26 cellular contexts compared by ENCODE assay signal in genomic region chr11:117616979-117617378, GRCh38.
DNase-seq lines count a peak whose midpoint lies in the region; ATAC-seq, FAIRE-seq and TF ChIP-seq lines count a peak whose summit lies in the region.
"Had no signal": no experiment of that assay in that cellular context is flagged by ENCODE, and none has a peak within 500 bp of the region (broad histone marks: within the 10 kb centered on the region; RNA-seq: fewer than 3 reads in every experiment).

No MANE protein-coding gene starts in this region.

- H4K91ac ChIP-seq in H1 (replicated peaks; ENCODE audit: insufficient read length, low read length): no peak overlapping the region

- no peak overlapping the region for H3K18ac ChIP-seq in H1 (ENCODE audit: extremely low read depth, low read length)

- H3K4me1 ChIP-seq in HepG2 (ENCODE audit: insufficient read depth, low read length): no peaks in the 10 kb centered on the region
- H3K4me1 ChIP-seq in right lobe of liver: no peaks in the 10 kb centered on the region
- peaks cover 0 to 25% (median 20%) of the 10 kb centered on the region in 4 experiments; a peak in 5 of 7 replicates for H3K4me1 ChIP-seq in H1 (replicated peaks in 1 of 4; ENCODE audit: control insufficient read depth in 3 of 4, insufficient read depth in 4 of 4, low read length in 3 of 4)
- H3K4me1 ChIP-seq in sigmoid colon: no peaks in the 10 kb centered on the region
- no peaks in the 10 kb centered on the region for H3K4me1 ChIP-seq in upper lobe of right lung
- H3K4me1 ChIP-seq in adrenal gland (replicated peaks in 1 of 2): no peaks in the 10 kb centered on the region
- H3K4me1 ChIP-seq: BE2C had no signal

- no peak overlapping the region for H2BK120ac ChIP-seq in H1 (replicated peaks; ENCODE audit: low read depth, low read length)

- H3K79me2 ChIP-seq in HepG2 (ENCODE audit: insufficient read depth, low read length) (no peaks in the 10 kb centered on the region), H1 (ENCODE audit: control insufficient read depth in 1 of 2, insufficient read depth in 2 of 2, low read length in 2 of 2) (no peaks in the 10 kb centered on the region)

- H2BK12ac ChIP-seq in H1 (ENCODE audit: low read depth, low read length): no peak overlapping the region

- CTCF ChIA-PET in HepG2 (lab: Yijun Ruan, JAX; ENCODE audit: low intra/inter-chr PET ratio, low total read pairs) (no interaction called here), H1 (lab: Charles Lee; ENCODE audit: partially characterized antibody) (interaction anchor here (0.8 to 11.2 kb wide), 10 partner anchors 9 to 190 kb away, joined by 3 to 142 read pairs (median 14); no protein-coding TSS in a partner anchor)

- no peak overlapping the region for H3K23ac ChIP-seq in H1 (ENCODE audit: insufficient read length)

- no peak overlapping the region for H2BK15ac ChIP-seq in H1 (ENCODE audit: low read length)

- H4K20me1 ChIP-seq in HepG2 (ENCODE audit: insufficient read depth, low read length) (no peaks in the 10 kb centered on the region), H1 (replicated peaks in 1 of 2; ENCODE audit: control insufficient read depth in 1 of 2, insufficient read depth in 2 of 2, low read length in 2 of 2) (no peaks in the 10 kb centered on the region)
- H4K20me1 ChIP-seq: BLaER1 had no signal

- no peak overlapping the region for H3K4me3 ChIP-seq in HepG2 (replicated peaks in 1 of 3; ENCODE audit: insufficient read depth in 1 of 3, low read depth in 2 of 3, low read length in 3 of 3)
- H3K4me3 ChIP-seq in right lobe of liver: no peak overlapping the region
- H3K4me3 ChIP-seq in H1 (ENCODE audit: extremely low read depth in 1 of 4, insufficient read depth in 2 of 4, low read depth in 3 of 4, low read length in 4 of 4): no peak overlapping the region
- no peak overlapping the region for H3K4me3 ChIP-seq in sigmoid colon
- H3K4me3 ChIP-seq in upper lobe of right lung: no peak overlapping the region
- no peak overlapping the region for H3K4me3 ChIP-seq in adrenal gland
- H3K4me3 ChIP-seq: BLaER1, GM12878 had no signal

- DNase-seq in HepG2 (ENCODE audit: low spot score) (no peak), right lobe of liver (no peak), H1 (ENCODE audit: low read depth in 1 of 2, low spot score in 2 of 2) (no peak), sigmoid colon (peak; percentile 10), upper lobe of right lung (peak; percentile 13), adrenal gland (no peak)
- DNase-seq: 8988T; ACHN; BE2C; C1 segment of cervical spinal cord; CD4-positive, alpha-beta memory T cell; CD4-positive, CD25-positive, alpha-beta regulatory T cell; CD8-positive, alpha-beta memory T cell; COR-L47; DMS 273 treated with DMSO at 0.1 percent for 48 hours; DMS153; DND-41; EL; GDM1 had no signal

- H3K27me3 ChIP-seq in HepG2 (ENCODE audit: control insufficient read depth in 1 of 2, insufficient read depth in 2 of 2, low read length in 2 of 2): no peaks in the 10 kb centered on the region; a peak in 2 of 5 replicates
- H3K27me3 ChIP-seq in right lobe of liver: no peaks in the 10 kb centered on the region
- H3K27me3 ChIP-seq in H1 (replicated peaks in 1 of 4; ENCODE audit: control insufficient read depth in 3 of 4, extremely low read depth in 1 of 4, insufficient read depth in 3 of 4, low read length in 3 of 4): peaks cover 0 to 2% (median 1%) of the 10 kb centered on the region in 4 experiments; a peak in 1 of 7 replicates
- no peaks in the 10 kb centered on the region for H3K27me3 ChIP-seq in sigmoid colon
- no peaks in the 10 kb centered on the region for H3K27me3 ChIP-seq in upper lobe of right lung
- no peaks in the 10 kb centered on the region for H3K27me3 ChIP-seq in adrenal gland
- H3K27me3 ChIP-seq: BE2C, BLaER1 had no signal

- no peak overlapping the region for H2BK5ac ChIP-seq in H1 (ENCODE audit: low read depth, low read length)

- TF ChIP-seq POLR2A in HepG2 (IDR thresholded peaks at IDR 0.05; ENCODE audit: insufficient read depth in 1 of 2, low read depth in 2 of 2, low read length in 2 of 2) (no peak), right lobe of liver (IDR thresholded peaks at IDR 0.05) (no peak), H1 (IDR thresholded peaks at IDR 0.05; ENCODE audit: control extremely low read depth in 1 of 2, low read depth in 2 of 2, low read length in 2 of 2) (no peak), sigmoid colon (IDR thresholded peaks at IDR 0.05) (no peak), adrenal gland (IDR thresholded peaks at IDR 0.05) (no peak)

- 50% methylated on average over 1 of the region's 3 CpGs for WGBS in HepG2 (ENCODE audit: low lambda C conversion rate)
- no CpG with 5 or more reads among the region's 3 CpGs for WGBS in right lobe of liver (ENCODE audit: insufficient coverage, low coverage, low lambda C conversion rate, missing lambda C conversion rate)
- 74% methylated on average over 3 of the region's 3 CpGs; no CpG with 5 or more reads in 1 of the 2 experiments for whole genome bisulfite sequencing in H1 (ENCODE audit: extremely low coverage in 1 of 2, insufficient coverage in 1 of 2, insufficient read length in 1 of 2, insufficient replicate concordance in 2 of 2, low coverage in 1 of 2, low lambda C conversion rate in 2 of 2, missing lambda C conversion rate in 1 of 2), 2 experiments
- WGBS in sigmoid colon, 2 donors: 83 to 87% methylated on average over 3 of the region's 3 CpGs
- 75 to 86% (median 78%) methylated on average over 3 of the region's 3 CpGs for WGBS in adrenal gland, 4 donors

- no peak overlapping the region for H4K8ac ChIP-seq in H1 (ENCODE audit: extremely low read depth, insufficient read depth, low read length)

- H3K79me1 ChIP-seq in H1 (ENCODE audit: low read depth, low read length): no peaks in the 10 kb centered on the region

- no peak for ATAC-seq in HepG2
- no peak for ATAC-seq in right lobe of liver
- no peak for ATAC-seq in upper lobe of right lung
- ATAC-seq in GM19467 (IDR thresholded peaks at IDR 0.05; ENCODE audit: unreplicated experiment): no peak
- no peak for ATAC-seq in HG03108 (IDR thresholded peaks at IDR 0.05; ENCODE audit: unreplicated experiment)
- ATAC-seq: GM12878 had no signal

- H3K23me2 ChIP-seq in H1 (ENCODE audit: low read depth, low read length): no peaks in the 10 kb centered on the region; the same call in 1 of the 2 replicates

- no peak overlapping the region for H4K5ac ChIP-seq in H1 (ENCODE audit: insufficient read length, low read depth, low read length)

- intact Hi-C loops in HepG2 (cut with micrococcal nuclease; ENCODE audit: unreplicated experiment) (no loop called here), right lobe of liver (cut with DNase I) (no loop called here), sigmoid colon (cut with DNase I) (no loop called here), upper lobe of right lung (cut with DNase I) (no loop called here), adrenal gland (cut with DNase I) (no loop called here)

- no peak overlapping the region for H2BK20ac ChIP-seq in H1 (ENCODE audit: low read length)

- H3K9me3 ChIP-seq in HepG2 (ENCODE audit: low read length) (peaks cover 9% of the 10 kb centered on the region), right lobe of liver (no peaks in the 10 kb centered on the region), H1 (ENCODE audit: insufficient read depth in 2 of 2, low read depth in 1 of 2, low read length in 1 of 2) (peaks cover 0 to 5% of the 10 kb centered on the region in 2 experiments; a peak in 2 of 4 replicates), sigmoid colon (peaks cover 0 to 3% (median 0%) of the 10 kb centered on the region in 4 donors), upper lobe of right lung (no peaks in the 10 kb centered on the region), adrenal gland (replicated peaks in 1 of 3) (no peaks in the 10 kb centered on the region)
- H3K9me3 ChIP-seq: BE2C had no signal

- H3K4me2 ChIP-seq in HepG2 (ENCODE audit: low read depth, low read length) (no peak overlapping the region), H1 (ENCODE audit: insufficient read depth in 1 of 2, low read depth in 2 of 2, low read length in 2 of 2) (no peak overlapping the region)
- H3K4me2 ChIP-seq: BLaER1 had no signal

- no peak overlapping the region for H3K14ac ChIP-seq in H1 (ENCODE audit: insufficient read length)

- in situ Hi-C loops in HepG2 (cut with HindIII; ENCODE audit: extremely low pct_ligation_motif_present, low pct_unique_long_range_greater_than_20kb): no loop called here

- H2AK5ac ChIP-seq in H1 (ENCODE audit: low read depth, low read length): no peak overlapping the region

- TF ChIP-seq EP300 in HepG2 (IDR thresholded peaks at IDR 0.05; ENCODE audit: low read depth in 2 of 2, low read length in 2 of 2): no peak
- TF ChIP-seq EP300 in HepG2 (CRISPR knock-in tag; IDR thresholded peaks at IDR 0.05; ENCODE audit: borderline replicate concordance): no peak
- TF ChIP-seq EP300 in H1 (IDR thresholded peaks at IDR 0.05; ENCODE audit: borderline replicate concordance in 1 of 2, low read depth in 2 of 2, low read length in 2 of 2): no peak
- no peak for TF ChIP-seq EP300 in sigmoid colon (IDR thresholded peaks at IDR 0.05)

- BruUV-seq in HepG2 (replicated peaks; lab: Mats Ljungman, UMichigan): no TSS peak

- POLR2A ChIA-PET in HepG2 (lab: Yijun Ruan, JAX): no interaction called here
- POLR2A ChIA-PET in H1 (lab: Charles Lee; ENCODE audit: partially characterized antibody): no interaction called here

- TF ChIP-seq RAD21 in HepG2 (CRISPR knock-in tag; IDR thresholded peaks at IDR 0.05): no peak
- TF ChIP-seq RAD21 in H1 (IDR thresholded peaks at IDR 0.05 in 1 of 2, conservative IDR thresholded peaks at IDR 0.05 in 1 of 2; ENCODE audit: low read depth in 2 of 2, low read length in 2 of 2): no peak

- TF ChIP-seq CTCF in HepG2 (CRISPR knock-in tag; IDR thresholded peaks at IDR 0.05): no peak
- TF ChIP-seq CTCF in right lobe of liver (IDR thresholded peaks at IDR 0.05): no peak
- no peak for TF ChIP-seq CTCF in H1 (IDR thresholded peaks at IDR 0.05; ENCODE audit: control extremely low read depth in 1 of 3, insufficient read depth in 1 of 3, low read depth in 1 of 3, low read length in 3 of 3)
- no peak for TF ChIP-seq CTCF in sigmoid colon (IDR thresholded peaks at IDR 0.05)
- no peak for TF ChIP-seq CTCF in upper lobe of right lung (IDR thresholded peaks at IDR 0.05)
- TF ChIP-seq CTCF in adrenal gland (IDR thresholded peaks at IDR 0.05): no peak

- H3K9ac ChIP-seq in HepG2 (ENCODE audit: insufficient read depth, low read depth, low read length) (no peak overlapping the region), H1 (replicated peaks in 1 of 4; ENCODE audit: extremely low read depth in 1 of 4, low read depth in 3 of 4, low read length in 3 of 4) (no peak overlapping the region)
- H3K9ac ChIP-seq: BLaER1 had no signal

- H3K4ac ChIP-seq in H1 (replicated peaks; ENCODE audit: insufficient read length, low read depth, low read length): no peak overlapping the region

- H3K36me3 ChIP-seq in HepG2 (replicated peaks in 1 of 2; ENCODE audit: control insufficient read depth in 1 of 2, insufficient read depth in 2 of 2, low read length in 2 of 2): no peaks in the 10 kb centered on the region
- no peaks in the 10 kb centered on the region for H3K36me3 ChIP-seq in right lobe of liver
- H3K36me3 ChIP-seq in H1 (ENCODE audit: control insufficient read depth in 2 of 4, insufficient read depth in 4 of 4, low read length in 3 of 4): no peaks in the 10 kb centered on the region
- H3K36me3 ChIP-seq in sigmoid colon: no peaks in the 10 kb centered on the region
- no peaks in the 10 kb centered on the region for H3K36me3 ChIP-seq in upper lobe of right lung
- no peaks in the 10 kb centered on the region for H3K36me3 ChIP-seq in adrenal gland (replicated peaks in 1 of 2)
- H3K36me3 ChIP-seq: BE2C, BLaER1 had no signal

- no peak overlapping the region for H2AFZ ChIP-seq in HepG2 (ENCODE audit: low read length)
- H2AFZ ChIP-seq in H1 (ENCODE audit: low read length): no peak overlapping the region

- H3K56ac ChIP-seq in H1 (replicated peaks; ENCODE audit: insufficient read length, low read depth, low read length): no peak overlapping the region

- H3K27ac ChIP-seq in HepG2 (ENCODE audit: extremely low read length, insufficient read depth, low read length) (no peak overlapping the region), right lobe of liver (no peak overlapping the region), H1 (ENCODE audit: low read depth, low read length) (no peak overlapping the region), sigmoid colon (no peak overlapping the region), upper lobe of right lung (no peak overlapping the region), adrenal gland (no peak overlapping the region)
- H3K27ac ChIP-seq: BLaER1 had no signal

- FAIRE-seq in HepG2 (lab: Jason Lieb, UNC) (no peak), H1 (lab: Jason Lieb, UNC) (no peak)
- FAIRE-seq: A204.1, GM12878, GM12892, GM18507 had no signal

Comparison
In these comparisons a context has a peak if more than half of its experiments do, and no peak if none do; other contexts are left out.
1. DNase-seq: peak in sigmoid colon (single experiment) and upper lobe of right lung (single experiment); none in HepG2 (single experiment), right lobe of liver (0 of 3), H1 (0 of 2) and adrenal gland (0 of 7).
2. Of the 41 proteins assayed by ChIP-seq in both HepG2 and H1: peak only in HepG2: none; only in H1: KDM1A; in both: none; in neither: 40.